Comparison of ENCODE assay signal across 20 cellular contexts in the genomic region with DNA sequence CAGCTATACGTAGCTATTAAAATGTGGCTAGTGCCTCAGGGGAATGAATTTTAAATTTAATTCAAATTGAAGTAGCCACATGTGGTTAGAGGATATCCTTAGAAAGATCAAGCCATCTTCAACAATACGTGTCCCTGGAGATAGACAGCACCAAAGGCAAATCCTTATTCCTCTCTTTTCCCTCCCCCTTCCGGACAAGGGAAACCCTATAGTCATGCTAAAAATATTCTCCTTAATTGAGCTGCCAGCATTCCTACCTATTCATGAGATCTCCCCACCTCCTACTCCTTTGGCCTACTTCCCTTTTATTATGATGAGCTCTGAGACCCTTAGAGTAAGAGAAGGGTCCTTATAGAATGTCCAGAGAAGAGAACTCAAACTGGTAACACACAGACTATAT. TPM values are rescaled to one million over a fixed set of nuclear protein-coding genes. Genes with fewer than 3 reads are reported as not detected.
DNase-seq lines count a peak whose midpoint lies in the region; ATAC-seq lines count a peak whose summit lies in the region.
"Had no signal": no experiment of that assay in that cellular context is flagged by ENCODE, and none has a peak within 500 bp of the region (broad histone marks: within the 10 kb centered on the region; RNA-seq: fewer than 3 reads in every experiment).

No MANE protein-coding gene starts in this region.

- no peaks in the 10 kb centered on the region for H3K27me3 ChIP-seq in effector memory CD4-positive, alpha-beta T cell (replicated peaks; ENCODE audit: control insufficient read depth, insufficient read depth, low read length, poor library complexity, severe bottlenecking)
- H3K27me3 ChIP-seq in thymus (ENCODE audit: control insufficient read depth, insufficient read depth) = no peaks in the 10 kb centered on the region
- H3K27me3 ChIP-seq: MG63 had no signal

- POLR2A ChIA-PET in T-cell (lab: Charles Lee) = interaction anchor here in 1 of 2 donors (0.5 kb wide), 1 partner anchor 9 kb away, joined by 4 read pairs; no protein-coding TSS in a partner anchor

- peaks cover 94% of the 10 kb centered on the region for H3K36me3 Mint-ChIP-seq in stimulated activated naive CD8-positive, alpha-beta T cell treated with anti-CD3 and anti-CD28 coated beads, Interleukin-15, Interleukin-2, amounts not matched to agents 100 ng/mL and 50 ng/mL, for 24 hours (ENCODE audit: low read depth)
- H3K36me3 Mint-ChIP-seq in T-cell = peaks cover 89% of the 10 kb centered on the region

- H3K4me1 ChIP-seq in effector memory CD4-positive, alpha-beta T cell (ENCODE audit: control insufficient read depth, insufficient read depth, low read length, poor library complexity, severe bottlenecking) = peaks cover 92% of the 10 kb centered on the region
- H3K4me1 ChIP-seq in thymus (ENCODE audit: control insufficient read depth, insufficient read depth, low read length) = peaks cover 26% of the 10 kb centered on the region

- no peak overlapping the region for H3K4me3 ChIP-seq in effector memory CD4-positive, alpha-beta T cell (ENCODE audit: insufficient read depth, low read depth, low read length, poor library complexity, severe bottlenecking)
- H3K4me3 ChIP-seq in thymus (ENCODE audit: low read length) = no peak overlapping the region
- H3K4me3 ChIP-seq: lung, MG63 had no signal

- peak overlapping the region; percentile 90 for H3K27ac Mint-ChIP-seq in stimulated activated naive CD8-positive, alpha-beta T cell treated with anti-CD3 and anti-CD28 coated beads, Interleukin-15, Interleukin-2, amounts not matched to agents 100 ng/mL and 50 ng/mL, for 24 hours
- H3K27ac Mint-ChIP-seq in T-cell = peak overlapping the region; percentile 95 to 99
- H3K27ac Mint-ChIP-seq: dendritic cell treated with granulocyte-macrophage colony-stimulating factor and Interleukin-4, amounts not matched to agents 40 ng/mL and 50 ng/mL, for 4 days had no signal

- H3K4me1 Mint-ChIP-seq in stimulated activated naive CD8-positive, alpha-beta T cell treated with anti-CD3 and anti-CD28 coated beads, Interleukin-15, Interleukin-2, amounts not matched to agents 100 ng/mL and 50 ng/mL, for 24 hours (ENCODE audit: low read depth) = peaks cover 100% of the 10 kb centered on the region
- H3K4me1 Mint-ChIP-seq in T-cell = peaks cover 100% of the 10 kb centered on the region in 3 donors

- H3K36me3 ChIP-seq in effector memory CD4-positive, alpha-beta T cell (ENCODE audit: control insufficient read depth, insufficient read depth, low read length) = peaks cover 64% of the 10 kb centered on the region
- peaks cover 66% of the 10 kb centered on the region for H3K36me3 ChIP-seq in thymus (ENCODE audit: control insufficient read depth, insufficient read depth)
- H3K36me3 ChIP-seq: MG63 had no signal

- 88% methylated on average over 3 of the region's 3 CpGs for WGBS in thymus

- CTCF ChIA-PET in T-cell (lab: Charles Lee) = interaction anchor here (0.6 to 3.2 kb wide), 5 partner anchors 9 to 52 kb away, joined by 3 to 19 read pairs (median 8); no protein-coding TSS in a partner anchor

- peak overlapping the region; percentile 39 for H3K27ac ChIP-seq in effector memory CD4-positive, alpha-beta T cell (ENCODE audit: insufficient read depth, low read length, poor library complexity, severe bottlenecking)
- H3K27ac ChIP-seq in thymus (ENCODE audit: low read depth) = peak overlapping the region; percentile 36

- H3K9me3 ChIP-seq in effector memory CD4-positive, alpha-beta T cell (ENCODE audit: control insufficient read depth, low read length) = no peaks in the 10 kb centered on the region
- H3K9me3 ChIP-seq in thymus (ENCODE audit: control insufficient read depth) = no peaks in the 10 kb centered on the region

- H3K27me3 Mint-ChIP-seq in stimulated activated naive CD8-positive, alpha-beta T cell treated with anti-CD3 and anti-CD28 coated beads, Interleukin-15, Interleukin-2, amounts not matched to agents 100 ng/mL and 50 ng/mL, for 24 hours = no peaks in the 10 kb centered on the region
- no peaks in the 10 kb centered on the region for H3K27me3 Mint-ChIP-seq in T-cell
- H3K27me3 Mint-ChIP-seq: dendritic cell treated with granulocyte-macrophage colony-stimulating factor and Interleukin-4, amounts not matched to agents 40 ng/mL and 50 ng/mL, for 4 days had no signal

- no peak for ATAC-seq in stimulated activated naive CD8-positive, alpha-beta T cell treated with anti-CD3 and anti-CD28 coated beads, Interleukin-15, Interleukin-2, amounts not matched to agents 100 U/mL and 50 U/mL, for 24 hours
- ATAC-seq in T-cell (replicated peaks in 1 of 4) (no peak), HG03520 (IDR thresholded peaks at IDR 0.05; ENCODE audit: unreplicated experiment) (no peak)

- no peaks in the 10 kb centered on the region for H3K9me3 Mint-ChIP-seq in stimulated activated naive CD8-positive, alpha-beta T cell treated with anti-CD3 and anti-CD28 coated beads, Interleukin-15, Interleukin-2, amounts not matched to agents 100 ng/mL and 50 ng/mL, for 24 hours
- H3K9me3 Mint-ChIP-seq in T-cell = no peaks in the 10 kb centered on the region
- H3K9me3 Mint-ChIP-seq: dendritic cell treated with granulocyte-macrophage colony-stimulating factor and Interleukin-4, amounts not matched to agents 40 ng/mL and 50 ng/mL, for 4 days had no signal

- H3K4me3 Mint-ChIP-seq in stimulated activated naive CD8-positive, alpha-beta T cell treated with anti-CD3 and anti-CD28 coated beads, Interleukin-15, Interleukin-2, amounts not matched to agents 100 ng/mL and 50 ng/mL, for 24 hours = no peak overlapping the region
- peak overlapping the region in 2 of 3 donors; percentile 9 to 99 for H3K4me3 Mint-ChIP-seq in T-cell
- H3K4me3 Mint-ChIP-seq: dendritic cell treated with granulocyte-macrophage colony-stimulating factor and Interleukin-4, amounts not matched to agents 40 ng/mL and 50 ng/mL, for 4 days had no signal

- DNase-seq in stimulated activated naive CD8-positive, alpha-beta T cell treated with anti-CD3 and anti-CD28 coated beads, Interleukin-15, Interleukin-2, amounts not matched to agents 100 U/mL and 50 U/mL, for 24 hours = no peak
- no peak for DNase-seq in T-cell
- DNase-seq in effector memory CD4-positive, alpha-beta T cell = no peak
- no peak for DNase-seq in AG08395 (ENCODE audit: low spot score)
- no peak for DNase-seq in midbrain (lab: John Stamatoyannopoulos, UW)
- DNase-seq: activated CD4-positive, alpha-beta T cell treated with anti-CD3 and anti-CD28 coated beads for 48 hours; MG63; NCI-H1436; NCI-H510A; retina; RPMI8226; stimulated activated CD4-positive, alpha-beta T cell treated with anti-CD3 and anti-CD28 coated beads, Interleukin-4, amount 100 ng/mL, for 24 hours had no signal

RNA-seq across cellular contexts. Expression of a gene that starts 11.0 kb away (rescaled TPM):
- total RNA-seq in T-cell = 100 to 1,000 TPM; 355 to 394 (median 374) TPM
- polyA plus RNA-seq in thymus = 131 TPM
- total RNA-seq: osteoblast had no signal
- polyA plus RNA-seq: keratinocyte had no signal

RNA-seq across cellular contexts. Expression of a gene that starts 53.7 kb away (rescaled TPM):
- not detected for total RNA-seq in T-cell
- polyA plus RNA-seq in thymus = 0.48 TPM
- total RNA-seq: lung, osteoblast, ureter had no signal
- polyA plus RNA-seq: keratinocyte had no signal
